Comparison of ENCODE assay signal across 11 cellular contexts in genomic region chr5:127942246-127943060, GRCh38.
DNase-seq lines count a peak whose midpoint lies in the region; ATAC-seq, FAIRE-seq and TF ChIP-seq lines count a peak whose summit lies in the region.
"Had no signal": no experiment of that assay in that cellular context is flagged by ENCODE, and none has a peak within 500 bp of the region (broad histone marks: within the 10 kb centered on the region; RNA-seq: fewer than 3 reads in every experiment).

No MANE protein-coding gene starts in this region.

- H3K27ac ChIP-seq in neural progenitor cell (no peak overlapping the region), suprapubic skin (no peak overlapping the region), OCI-LY7 (ENCODE audit: low read depth, low read length, poor library complexity, severe bottlenecking) (no peak overlapping the region)

- H3K4me2 ChIP-seq in neural progenitor cell: peak overlapping the region; percentile 66
- no peak overlapping the region for H3K4me2 ChIP-seq in OCI-LY7 (ENCODE audit: low read length)

- no TSS peak for BruUV-seq in OCI-LY7 (replicated peaks; lab: Mats Ljungman, UMichigan)

- H3K27ac Mint-ChIP-seq in neural progenitor cell: peak overlapping the region; percentile 79
- H3K27ac Mint-ChIP-seq: activated CD8-positive, alpha-beta T cell treated with anti-CD3 and anti-CD28 coated beads, Interleukin-2, amount 10 ng/mL, durations not matched to agents 7 days and 5 days had no signal

- no peak for FAIRE-seq in bronchial epithelial cell (lab: Jason Lieb, UNC)

- intact Hi-C loops in OCI-LY7 (cut with micrococcal nuclease; ENCODE audit: unreplicated experiment): no loop called here

- H3K9me3 ChIP-seq in neural progenitor cell (ENCODE audit: low read depth): no peaks in the 10 kb centered on the region
- H3K9me3 ChIP-seq in suprapubic skin: no peaks in the 10 kb centered on the region
- no peaks in the 10 kb centered on the region for H3K9me3 ChIP-seq in OCI-LY7 (ENCODE audit: low read length)

- H3K9ac ChIP-seq in neural progenitor cell: no peak overlapping the region

- CTCF ChIA-PET in OCI-LY7 (lab: Charles Lee; ENCODE audit: unreplicated experiment): no interaction called here

- H3K36me3 Mint-ChIP-seq in neural progenitor cell: peaks cover 2% of the 10 kb centered on the region

- H3K4me1 Mint-ChIP-seq in neural progenitor cell: peaks cover 30% of the 10 kb centered on the region

- DNase-seq in LoVo (ENCODE audit: low spot score): peak; percentile 40
- DNase-seq in bronchial epithelial cell (ENCODE audit: low read depth): peak; percentile 73
- DNase-seq in neural progenitor cell (ENCODE audit: low spot score): no peak
- DNase-seq in suprapubic skin (ENCODE audit: low spot score in 2 of 2): no peak
- no peak for DNase-seq in OCI-LY7 (ENCODE audit: low spot score)
- no peak for DNase-seq in stimulated activated CD4-positive, alpha-beta T cell treated with anti-CD3 and anti-CD28 coated beads, Interleukin-12 subunit alpha, Interleukin-12 subunit beta, amount 100 ng/mL, for 4 hours
- DNase-seq: activated CD8-positive, alpha-beta T cell treated with anti-CD3 and anti-CD28 coated beads, Interleukin-2, amount 10 ng/mL, durations not matched to agents 7 days and 5 days had no signal

- H4K20me1 ChIP-seq in neural progenitor cell (ENCODE audit: low read depth): peaks cover 4% of the 10 kb centered on the region
- H4K20me1 ChIP-seq in OCI-LY7 (ENCODE audit: insufficient read depth, low read length): no peaks in the 10 kb centered on the region

- peak; percentile 15 for ATAC-seq in GM19035 (IDR thresholded peaks at IDR 0.05; ENCODE audit: unreplicated experiment)
- ATAC-seq in SK-N-SH treated with all-trans-retinoic acid at 6 μM for 48 hours: no peak
- ATAC-seq: activated CD8-positive, alpha-beta T cell treated with anti-CD3 and anti-CD28 coated beads, Interleukin-2, amount 10 ng/mL, durations not matched to agents 7 days and 5 days had no signal

- peaks cover 12% of the 10 kb centered on the region for H3K27me3 Mint-ChIP-seq in neural progenitor cell (ENCODE audit: insufficient read depth, low read depth)
- H3K27me3 Mint-ChIP-seq: type B pancreatic cell had no signal

- no peaks in the 10 kb centered on the region for H3F3A ChIP-seq in neural progenitor cell (ENCODE audit: low read depth)

- H3K79me2 ChIP-seq in neural progenitor cell (ENCODE audit: low read depth) (no peaks in the 10 kb centered on the region), OCI-LY7 (ENCODE audit: insufficient read depth, low read depth, low read length) (no peaks in the 10 kb centered on the region)

- no peak for TF ChIP-seq POLR2A in suprapubic skin (IDR thresholded peaks at IDR 0.05)

- TF ChIP-seq CTCF in bronchial epithelial cell (IDR thresholded peaks at IDR 0.05; ENCODE audit: insufficient read depth, low read length, severe bottlenecking) (no peak), neural progenitor cell (IDR thresholded peaks at IDR 0.05) (no peak), suprapubic skin (IDR thresholded peaks at IDR 0.05) (no peak), OCI-LY7 (conservative IDR thresholded peaks at IDR 0.05; ENCODE audit: low read length) (no peak)

- H2AFZ ChIP-seq in neural progenitor cell (replicated peaks) (no peak overlapping the region), OCI-LY7 (ENCODE audit: low read length) (no peak overlapping the region)

- H3K36me3 ChIP-seq in bronchial epithelial cell (ENCODE audit: control insufficient read depth, insufficient read depth, low read length) (no peaks in the 10 kb centered on the region), neural progenitor cell (no peaks in the 10 kb centered on the region), suprapubic skin (no peaks in the 10 kb centered on the region), OCI-LY7 (ENCODE audit: insufficient read depth, low read length) (no peaks in the 10 kb centered on the region)

- H3K9me3 Mint-ChIP-seq in neural progenitor cell: no peaks in the 10 kb centered on the region
- H3K9me3 Mint-ChIP-seq: nephron had no signal

- H3K4me1 ChIP-seq in neural progenitor cell (peaks cover 18% of the 10 kb centered on the region), suprapubic skin (no peaks in the 10 kb centered on the region), OCI-LY7 (ENCODE audit: insufficient read depth, low read length, poor library complexity, severe bottlenecking) (no peaks in the 10 kb centered on the region)

- POLR2A ChIA-PET in OCI-LY7 (lab: Charles Lee): interaction anchor here (0.6 kb wide), 1 partner anchor 25 kb away, joined by 3 read pairs; no protein-coding TSS in a partner anchor

- H3K4me3 ChIP-seq in bronchial epithelial cell (ENCODE audit: low read depth, low read length) (no peak overlapping the region), neural progenitor cell (no peak overlapping the region), suprapubic skin (no peak overlapping the region), OCI-LY7 (ENCODE audit: low read depth, low read length, poor library complexity, severe bottlenecking) (no peak overlapping the region)

- no peak for TF ChIP-seq EP300 in suprapubic skin (IDR thresholded peaks at IDR 0.05)

- H3K27me3 ChIP-seq in bronchial epithelial cell (ENCODE audit: control insufficient read depth, insufficient read depth, low read length) (no peaks in the 10 kb centered on the region), neural progenitor cell (peaks cover 31% of the 10 kb centered on the region), suprapubic skin (no peaks in the 10 kb centered on the region)

- 82% methylated on average over 3 of the region's 3 CpGs for WGBS in suprapubic skin

- no peak overlapping the region for H3K4me3 Mint-ChIP-seq in neural progenitor cell
- H3K4me3 Mint-ChIP-seq: activated CD8-positive, alpha-beta T cell treated with anti-CD3 and anti-CD28 coated beads, Interleukin-2, amount 10 ng/mL, durations not matched to agents 7 days and 5 days had no signal

- no peaks in the 10 kb centered on the region for H3K9me2 ChIP-seq in OCI-LY7 (ENCODE audit: insufficient read depth, low read length)

TF ChIP-seq in SK-N-SH treated with all-trans-retinoic acid at 6 μM for 48 hours, 23 proteins besides CTCF, POLR2A, EP300 and RAD21 (continues in another document):
- TF ChIP-seq ZFP30 (CRISPR knock-in tag; IDR thresholded peaks at IDR 0.05) (no peak), TSHZ2 (CRISPR knock-in tag; IDR thresholded peaks at IDR 0.05) (no peak), ARNTL (CRISPR knock-in tag; IDR thresholded peaks at IDR 0.05; ENCODE audit: borderline replicate concordance, low read depth) (no peak), SNAI2 (CRISPR knock-in tag; IDR thresholded peaks at IDR 0.05) (no peak), CSRNP3 (CRISPR knock-in tag; IDR thresholded peaks at IDR 0.05) (no peak), ZNF70 (CRISPR knock-in tag; IDR thresholded peaks at IDR 0.05) (no peak), TOX (CRISPR knock-in tag; IDR thresholded peaks at IDR 0.05; ENCODE audit: borderline replicate concordance) (no peak), PPARA (CRISPR knock-in tag; IDR thresholded peaks at IDR 0.05; ENCODE audit: borderline replicate concordance) (no peak), PATZ1 (CRISPR knock-in tag; IDR thresholded peaks at IDR 0.05; ENCODE audit: borderline replicate concordance) (no peak)

Comparison
In these comparisons a context has a peak if more than half of its experiments do, and no peak if none do; other contexts are left out.
1. DNase-seq: peak in LoVo (single experiment) and bronchial epithelial cell (single experiment); none in neural progenitor cell (single experiment), suprapubic skin (0 of 2), OCI-LY7 (single experiment) and stimulated activated CD4-positive, alpha-beta T cell treated with anti-CD3 and anti-CD28 coated beads, Interleukin-12 subunit alpha, Interleukin-12 subunit beta, amount 100 ng/mL, for 4 hours (single experiment).